10 cellular contexts compared by ENCODE assay signal in the genomic region with DNA sequence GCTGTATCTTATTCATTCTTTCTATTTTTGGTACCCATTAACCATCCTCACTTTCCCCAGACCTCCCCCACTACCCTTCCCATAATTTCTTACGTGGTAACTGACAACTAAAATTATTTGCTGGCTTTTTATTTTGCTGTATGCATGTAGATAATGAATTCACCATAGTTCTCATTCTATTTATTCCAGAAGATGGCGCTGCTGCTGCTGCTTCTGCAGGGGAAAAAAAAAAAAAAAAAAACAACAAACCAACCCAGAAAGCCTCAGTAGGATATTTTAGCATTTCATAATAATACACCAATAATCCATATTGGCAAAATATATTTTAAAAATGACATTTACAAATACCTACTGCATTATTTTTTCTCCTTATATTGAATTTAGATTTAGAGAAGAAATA.
DNase-seq lines count a peak whose midpoint lies in the region; ATAC-seq and TF ChIP-seq lines count a peak whose summit lies in the region.
"Had no signal": no experiment of that assay in that cellular context is flagged by ENCODE, and none has a peak within 500 bp of the region (broad histone marks: within the 10 kb centered on the region; RNA-seq: fewer than 3 reads in every experiment).

No MANE protein-coding gene starts in this region.

- H2BK20ac ChIP-seq in H9 (ENCODE audit: low read depth, low read length, poor library complexity, severe bottlenecking) = no peak overlapping the region

- H3K4me2 ChIP-seq in H9 (ENCODE audit: insufficient read depth, insufficient read length, low read length) (no peak overlapping the region), SU-DHL-6 (ENCODE audit: low read depth, low read length, poor library complexity, severe bottlenecking) (no peak overlapping the region)

- no peaks in the 10 kb centered on the region for H3F3A ChIP-seq in SU-DHL-6 (ENCODE audit: insufficient read depth)

- H3K23ac ChIP-seq in H9 (ENCODE audit: insufficient read length, low read depth, low read length) = no peak overlapping the region

- peak; percentile 17 for DNase-seq in COR-L47 (lab: John Stamatoyannopoulos, UW)
- DNase-seq in H9 = no peak
- peak; percentile 1 for DNase-seq in inferior parietal cortex (ENCODE audit: extremely low spot score)
- no peak for DNase-seq in LoVo (ENCODE audit: low spot score)
- no peak for DNase-seq in CD4-positive, alpha-beta memory T cell
- DNase-seq: activated naive CD4-positive, alpha-beta T cell; ovary had no signal

- H3K4me3 ChIP-seq in SU-DHL-6 (ENCODE audit: insufficient read depth, low read length, poor library complexity, severe bottlenecking) = no peak overlapping the region
- H3K4me3 ChIP-seq in CD4-positive, alpha-beta memory T cell (ENCODE audit: low read length in 2 of 2) = no peak overlapping the region
- H3K4me3 ChIP-seq: ovary had no signal

- no peak overlapping the region for H3K4ac ChIP-seq in H9 (ENCODE audit: low read depth, low read length)

- H4K5ac ChIP-seq in H9 (ENCODE audit: insufficient read length, low read depth, low read length) = no peak overlapping the region

- no peak overlapping the region for H3K9ac ChIP-seq in H9 (ENCODE audit: extremely low read depth, insufficient read length, low read length)
- no peak overlapping the region for H3K9ac ChIP-seq in SU-DHL-6 (ENCODE audit: low read length)

- no peak overlapping the region for H3K56ac ChIP-seq in H9 (ENCODE audit: insufficient read length, low read depth, low read length)

- no peaks in the 10 kb centered on the region for H3K27me3 ChIP-seq in H9 (ENCODE audit: insufficient read depth, low read length)
- no peaks in the 10 kb centered on the region for H3K27me3 ChIP-seq in SU-DHL-6 (ENCODE audit: low read length)
- H3K27me3 ChIP-seq in CD4-positive, alpha-beta memory T cell (ENCODE audit: insufficient read depth, low read length) = no peaks in the 10 kb centered on the region
- H3K27me3 ChIP-seq: ovary had no signal

- POLR2A ChIA-PET in CD4-positive, alpha-beta memory T cell (lab: Charles Lee; ENCODE audit: partially characterized antibody) = no interaction called here

- H3K36me3 Mint-ChIP-seq in H9 (ENCODE audit: insufficient read depth in 1 of 3, low read depth in 3 of 3) = peaks cover 0 to 3% (median 2%) of the 10 kb centered on the region in 3 experiments; a peak in 3 of 7 replicates
- H3K36me3 Mint-ChIP-seq in activated T-helper 17 cell treated with anti-CD3 and anti-CD28 coated beads, Interleukin-2, amount 50 U/mL, for 72 hours (ENCODE audit: low read depth) = no peaks in the 10 kb centered on the region
- no peaks in the 10 kb centered on the region for H3K36me3 Mint-ChIP-seq in CD4-positive, alpha-beta memory T cell

- H3K4me1 ChIP-seq in H9 (ENCODE audit: insufficient read depth, low read length) = no peaks in the 10 kb centered on the region
- no peaks in the 10 kb centered on the region for H3K4me1 ChIP-seq in CD4-positive, alpha-beta memory T cell (ENCODE audit: insufficient read depth, low read length)

- H3K4me1 Mint-ChIP-seq in H9 = no peaks in the 10 kb centered on the region
- no peaks in the 10 kb centered on the region for H3K4me1 Mint-ChIP-seq in activated T-helper 17 cell treated with anti-CD3 and anti-CD28 coated beads, Interleukin-2, amount 50 U/mL, for 72 hours
- H3K4me1 Mint-ChIP-seq in CD4-positive, alpha-beta memory T cell = no peaks in the 10 kb centered on the region

- no peak overlapping the region for H3K14ac ChIP-seq in H9 (ENCODE audit: insufficient read depth, low read length)

- H3K18ac ChIP-seq in H9 (ENCODE audit: insufficient read length, low read depth, low read length) = no peak overlapping the region

- H2AK5ac ChIP-seq in H9 (ENCODE audit: insufficient read length, low read length) = no peak overlapping the region

- peak; percentile 62 for TF ChIP-seq CTCF in H9 (conservative IDR thresholded peaks at IDR 0.05)
- TF ChIP-seq CTCF in SU-DHL-6 (IDR thresholded peaks at IDR 0.05; ENCODE audit: insufficient read depth, low read length, poor library complexity, severe bottlenecking) = peak; percentile 32

- no peaks in the 10 kb centered on the region for H3K23me2 ChIP-seq in H9 (ENCODE audit: insufficient read length, low read depth, low read length, poor library complexity, severe bottlenecking)

- H3K27ac ChIP-seq in H9 (ENCODE audit: insufficient read length, low read depth, low read length) = no peak overlapping the region
- H3K27ac ChIP-seq in SU-DHL-6 (ENCODE audit: low read depth, low read length) = no peak overlapping the region
- no peak overlapping the region for H3K27ac ChIP-seq in CD4-positive, alpha-beta memory T cell (ENCODE audit: low read depth, low read length)
- H3K27ac ChIP-seq: ovary had no signal

- no peak overlapping the region for H3K27ac Mint-ChIP-seq in H9
- no peak overlapping the region for H3K27ac Mint-ChIP-seq in activated T-helper 17 cell treated with anti-CD3 and anti-CD28 coated beads, Interleukin-2, amount 50 U/mL, for 72 hours
- H3K27ac Mint-ChIP-seq in CD4-positive, alpha-beta memory T cell = no peak overlapping the region

- H3K9me3 ChIP-seq in H9 (ENCODE audit: control insufficient read depth, low read depth, low read length) = peaks cover 6% of the 10 kb centered on the region
- no peaks in the 10 kb centered on the region for H3K9me3 ChIP-seq in SU-DHL-6 (ENCODE audit: insufficient read depth, low read length)
- H3K9me3 ChIP-seq in CD4-positive, alpha-beta memory T cell (ENCODE audit: control insufficient read depth in 1 of 2, low read length in 2 of 2) = no peaks in the 10 kb centered on the region
- H3K9me3 ChIP-seq: ovary had no signal

- H4K20me1 ChIP-seq in H9 (ENCODE audit: control insufficient read depth, insufficient read depth, insufficient read length) (no peaks in the 10 kb centered on the region), SU-DHL-6 (ENCODE audit: low read depth, low read length) (no peaks in the 10 kb centered on the region)

- no peak overlapping the region for H3T11ph ChIP-seq in H9 (ENCODE audit: low read length)

- no peaks in the 10 kb centered on the region for H3K27me3 Mint-ChIP-seq in H9 (ENCODE audit: low read depth)
- no peaks in the 10 kb centered on the region for H3K27me3 Mint-ChIP-seq in activated T-helper 17 cell treated with anti-CD3 and anti-CD28 coated beads, Interleukin-2, amount 50 U/mL, for 72 hours
- no peaks in the 10 kb centered on the region for H3K27me3 Mint-ChIP-seq in CD4-positive, alpha-beta memory T cell

- H2AFZ ChIP-seq in H9 (ENCODE audit: low read length) = no peak overlapping the region
- no peak overlapping the region for H2AFZ ChIP-seq in SU-DHL-6 (ENCODE audit: low read depth, low read length, severe bottlenecking)

- H3K79me2 ChIP-seq in H9 (ENCODE audit: insufficient read depth, low read length) = no peaks in the 10 kb centered on the region
- no peaks in the 10 kb centered on the region for H3K79me2 ChIP-seq in SU-DHL-6 (ENCODE audit: insufficient read depth, low read length)

- H3K9me2 ChIP-seq in SU-DHL-6 (replicated peaks; ENCODE audit: insufficient read depth, low read length) = no peaks in the 10 kb centered on the region

- no peak overlapping the region for H2BK5ac ChIP-seq in H9 (ENCODE audit: insufficient read length, low read length)

- intact Hi-C loops in CD4-positive, alpha-beta memory T cell (cut with micrococcal nuclease) = no loop called here

- H4K91ac ChIP-seq in H9 (ENCODE audit: insufficient read length, low read depth, low read length) = no peak overlapping the region

- H3K9me3 Mint-ChIP-seq in H9 = peaks cover 61 to 64% of the 10 kb centered on the region in 2 experiments
- H3K9me3 Mint-ChIP-seq in activated T-helper 17 cell treated with anti-CD3 and anti-CD28 coated beads, Interleukin-2, amount 50 U/mL, for 72 hours = no peaks in the 10 kb centered on the region
- peaks cover 0 to 3% (median 0%) of the 10 kb centered on the region in 8 donors for H3K9me3 Mint-ChIP-seq in CD4-positive, alpha-beta memory T cell

- H2BK120ac ChIP-seq in H9 (ENCODE audit: low read depth, low read length, poor library complexity, severe bottlenecking) = no peak overlapping the region

- no peak overlapping the region for H3K4me3 Mint-ChIP-seq in H9
- no peak overlapping the region for H3K4me3 Mint-ChIP-seq in activated T-helper 17 cell treated with anti-CD3 and anti-CD28 coated beads, Interleukin-2, amount 50 U/mL, for 72 hours
- H3K4me3 Mint-ChIP-seq in CD4-positive, alpha-beta memory T cell = no peak overlapping the region

- no peaks in the 10 kb centered on the region for H3K79me1 ChIP-seq in H9 (ENCODE audit: insufficient read depth, low read depth, low read length, poor library complexity, severe bottlenecking)

- H2BK15ac ChIP-seq in H9 (ENCODE audit: low read depth, low read length) = no peak overlapping the region

- no CpG with 5 or more reads among the region's 2 CpGs for WGBS in H9 (ENCODE audit: extremely low coverage, insufficient read length, low lambda C conversion rate)

- H3K36me3 ChIP-seq in SU-DHL-6 (ENCODE audit: low read length) = no peaks in the 10 kb centered on the region
- no peaks in the 10 kb centered on the region for H3K36me3 ChIP-seq in CD4-positive, alpha-beta memory T cell (ENCODE audit: insufficient read depth, low read length)
- H3K36me3 ChIP-seq: ovary had no signal

- CTCF ChIA-PET in CD4-positive, alpha-beta memory T cell (lab: Charles Lee; ENCODE audit: partially characterized antibody) = no interaction called here

- no peak overlapping the region for H4K8ac ChIP-seq in H9 (replicated peaks; ENCODE audit: insufficient read length, low read depth, low read length)

- ATAC-seq in HG03571 (IDR thresholded peaks at IDR 0.05; ENCODE audit: unreplicated experiment) = no peak
- no peak for ATAC-seq in activated T-helper 17 cell treated with anti-CD3 and anti-CD28 coated beads, Interleukin-2, amount 50 U/mL, for 72 hours (replicated peaks)

- H2BK12ac ChIP-seq in H9 (ENCODE audit: insufficient read length, low read depth, low read length) = no peak overlapping the region

Comparison
In these comparisons a context has a peak if more than half of its experiments do, and no peak if none do; other contexts are left out.
1. DNase-seq: peak in COR-L47 (single experiment) and inferior parietal cortex (single experiment); none in H9 (single experiment), LoVo (single experiment) and CD4-positive, alpha-beta memory T cell (0 of 5).